Comparison of ENCODE assay signal across 26 cellular contexts in the genomic region with DNA sequence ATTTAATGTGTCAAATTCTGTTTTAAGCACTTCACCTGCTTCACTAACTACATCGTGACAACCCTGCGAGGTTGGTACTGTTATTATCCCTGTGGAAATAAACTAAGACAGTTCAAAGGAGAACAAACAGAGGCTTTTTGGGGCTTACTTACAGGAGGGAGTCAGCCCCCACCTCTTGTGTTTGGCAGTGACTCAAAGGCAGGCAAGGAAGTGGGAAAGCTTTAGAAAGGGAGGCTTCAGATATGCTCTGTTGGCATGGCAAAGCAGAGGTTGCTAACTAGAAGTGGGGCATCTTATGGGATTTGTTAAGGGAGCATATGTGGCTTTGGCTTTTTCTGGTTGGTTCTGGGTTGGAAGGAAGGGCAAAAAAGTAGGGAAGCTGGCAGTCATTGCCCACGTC.
"Had no signal": no experiment of that assay in that cellular context is flagged by ENCODE, and none has a peak within 500 bp of the region (broad histone marks: within the 10 kb centered on the region; RNA-seq: fewer than 3 reads in every experiment).

No MANE protein-coding gene starts in this region.

- H3K4me3 Mint-ChIP-seq: nephron; neural crest cell; stimulated activated naive B cell treated with anti-CD40 and anti-IgM and Interleukin-4, amounts not matched to agents 10 μg/mL and 1 μg/mL and 100 μg/mL, for 72 hours; stimulated activated naive CD8-positive, alpha-beta T cell treated with anti-CD3 and anti-CD28 coated beads, Interleukin-15, Interleukin-2, amounts not matched to agents 100 ng/mL and 50 ng/mL, for 24 hours; type B pancreatic cell had no signal

- H3K27ac Mint-ChIP-seq: nephron; stimulated activated naive CD8-positive, alpha-beta T cell treated with anti-CD3 and anti-CD28 coated beads, Interleukin-15, Interleukin-2, amounts not matched to agents 100 ng/mL and 50 ng/mL, for 24 hours; type B pancreatic cell had no signal

- DNase-seq: islet precursor cell; left ventricle myocardium inferior; midbrain; mucosa of descending colon; nucleus accumbens; pancreas; posterior cingulate gyrus; retina; right cardiac atrium; stimulated activated CD4-positive, alpha-beta T cell treated with anti-CD3 and anti-CD28 coated beads, Interleukin-12 subunit alpha, Interleukin-12 subunit beta, amount 100 ng/mL, for 4 hours; stimulated activated CD4-positive, alpha-beta T cell treated with anti-CD3 and anti-CD28 coated beads, Interleukin-15, amount 100 ng/mL, for 24 hours; stimulated activated CD4-positive, alpha-beta T cell treated with anti-CD3 and anti-CD28 coated beads, Interleukin-2, amount 100 ng/mL, for 24 hours; stimulated activated CD4-positive, alpha-beta T cell treated with anti-CD3 and anti-CD28 coated beads, Interleukin-4, amount 100 ng/mL, for 1 hour; stimulated activated naive B cell treated with anti-CD40 and anti-IgM and Interleukin-4, amounts not matched to agents 10 μg/mL and 1 μg/mL and 100 μg/mL, for 72 hours; substantia nigra; uterus had no signal

- H3K27me3 Mint-ChIP-seq: stimulated activated naive B cell treated with anti-CD40 and anti-IgM and Interleukin-4, amounts not matched to agents 10 μg/mL and 1 μg/mL and 100 μg/mL, for 72 hours; stimulated activated naive CD8-positive, alpha-beta T cell treated with anti-CD3 and anti-CD28 coated beads, Interleukin-15, Interleukin-2, amounts not matched to agents 100 ng/mL and 50 ng/mL, for 24 hours; type B pancreatic cell had no signal

- H3K4me1 Mint-ChIP-seq: stimulated activated naive B cell treated with anti-CD40 and anti-IgM and Interleukin-4, amounts not matched to agents 10 μg/mL and 1 μg/mL and 100 μg/mL, for 72 hours had no signal

- ATAC-seq: mucosa of descending colon; naive thymus-derived CD4-positive, alpha-beta T cell; pancreas; right cardiac atrium; sciatic nerve; stimulated activated naive B cell treated with anti-CD40 and anti-IgM and Interleukin-4, amounts not matched to agents 10 μg/mL and 1 μg/mL and 100 μg/mL, for 72 hours had no signal

- H3K36me3 Mint-ChIP-seq: stimulated activated naive B cell treated with anti-CD40 and anti-IgM and Interleukin-4, amounts not matched to agents 10 μg/mL and 1 μg/mL and 100 μg/mL, for 72 hours; type B pancreatic cell had no signal

- H3K4me3 ChIP-seq: left ventricle myocardium inferior, lung, mucosa of descending colon, pancreas, prostate gland, skin epidermis, tibial nerve, uterus had no signal

- H3K9me3 Mint-ChIP-seq: nephron; stimulated activated naive B cell treated with anti-CD40 and anti-IgM and Interleukin-4, amounts not matched to agents 10 μg/mL and 1 μg/mL and 100 μg/mL, for 72 hours; stimulated activated naive CD8-positive, alpha-beta T cell treated with anti-CD3 and anti-CD28 coated beads, Interleukin-15, Interleukin-2, amounts not matched to agents 100 ng/mL and 50 ng/mL, for 24 hours; type B pancreatic cell had no signal
